In genomic region chr10:126375926-126376554, GRCh38 we compare ENCODE assay signal across 20 cellular contexts. TPM values are rescaled to one million over a fixed set of nuclear protein-coding genes. Genes with fewer than 3 reads are reported as not detected.
A peak's percentile ranks its signal among the peaks of the same experiment; 100 is the strongest.
DNase-seq lines count a peak whose midpoint lies in the region; ATAC-seq, FAIRE-seq and TF ChIP-seq lines count a peak whose summit lies in the region.
"Had no signal": no experiment of that assay in that cellular context is flagged by ENCODE, and none has a peak within 500 bp of the region (broad histone marks: within the 10 kb centered on the region; RNA-seq: fewer than 3 reads in every experiment).

No MANE protein-coding gene starts in this region.

- H3K4me2 ChIP-seq in mammary epithelial cell (ENCODE audit: insufficient read depth, low read depth, low read length) (no peak overlapping the region), PC-9 (0 out of 2 replicates have a peak overlapping the region, but pooled peaks have one; percentile 19)
- H3K4me2 ChIP-seq: SK-N-SH had no signal

- H3K27me3 Mint-ChIP-seq in MCF 10A (ENCODE audit: insufficient read depth, unreplicated experiment), result no peaks in the 10 kb centered on the region

- no peak overlapping the region for H3K27ac ChIP-seq in mammary epithelial cell (ENCODE audit: insufficient read depth, low read depth, low read length)
- H3K27ac ChIP-seq in PC-9, result peak overlapping the region; percentile 64
- H3K27ac ChIP-seq in transverse colon, result peak overlapping the region; percentile 31 to 55 (median 49)
- H3K27ac ChIP-seq: C4-2B had no signal

- POLR2A ChIA-PET in MCF 10A (lab: Yijun Ruan, JAX), result no interaction called here
- POLR2A ChIA-PET in PC-9 (lab: Charles Lee; ENCODE audit: unreplicated experiment), result no interaction called here

- intact Hi-C loops in MCF 10A (cut with micrococcal nuclease) (no loop called here), mammary epithelial cell (cut with micrococcal nuclease) (no loop called here), PC-9 (cut with micrococcal nuclease; ENCODE audit: unreplicated experiment) (loop anchor here (10.0 kb wide), 1 partner anchor 121 kb away; no protein-coding TSS in a partner anchor), transverse colon (cut with DNase I; ENCODE audit: low total_unique reads) (no loop called here)

- no peaks in the 10 kb centered on the region for H3K36me3 Mint-ChIP-seq in MCF 10A (ENCODE audit: insufficient read depth, unreplicated experiment)

- H3K4me1 Mint-ChIP-seq in MCF 10A (ENCODE audit: insufficient read depth, unreplicated experiment), result peaks cover 11% of the 10 kb centered on the region

- H3K27ac Mint-ChIP-seq in MCF 10A (ENCODE audit: low read depth, unreplicated experiment), result peak overlapping the region; percentile 49

- DNase-seq in MCF 10A (ENCODE audit: unreplicated experiment), result peak; percentile 45
- DNase-seq in mammary epithelial cell, result no peak
- DNase-seq in PC-9, result peak in 1 of 2 experiments; percentile 72
- no peak for DNase-seq in transverse colon
- no peak for DNase-seq in NOMO-1 (lab: John Stamatoyannopoulos, UW; ENCODE audit: unreplicated experiment in 2 of 2)
- DNase-seq in HAP-1 (ENCODE audit: low spot score in 2 of 2), result no peak
- DNase-seq: 8988T; DMS153; Kasumi-1; NCI-H146; NCI-H2227 treated with DMSO at 0.1 percent for 48 hours; NCI-H526; NK-92 treated with Interleukin-12 subunit alpha and Interleukin-12 subunit beta, amount 100 ng/mL, for 24 hours; Right ventricle myocardium superior; SK-N-SH had no signal

- ATAC-seq in HG03432 (IDR thresholded peaks at IDR 0.05; ENCODE audit: unreplicated experiment), result no peak

- CTCF ChIA-PET in MCF 10A (lab: Yijun Ruan, JAX), result interaction anchor here (0.6 kb wide), 1 partner anchor 393 kb away, joined by 3 read pairs; no protein-coding TSS in a partner anchor
- CTCF ChIA-PET in mammary epithelial cell (lab: Charles Lee; ENCODE audit: low non-redundant PET), result no interaction called here
- CTCF ChIA-PET in PC-9 (lab: Charles Lee), result no interaction called here

- TF ChIP-seq CTCF in MCF 10A (IDR thresholded peaks at IDR 0.05; ENCODE audit: unreplicated experiment) (no peak), mammary epithelial cell (conservative IDR thresholded peaks at IDR 0.05 in 1 of 2, IDR thresholded peaks at IDR 0.05 in 1 of 2; ENCODE audit: extremely low read depth in 1 of 2, insufficient read depth in 1 of 2, low read depth in 1 of 2, low read length in 2 of 2) (no peak), PC-9 (conservative IDR thresholded peaks at IDR 0.05) (no peak), transverse colon (IDR thresholded peaks at IDR 0.05) (no peak)

- H3K4me3 Mint-ChIP-seq in MCF 10A (ENCODE audit: unreplicated experiment), result no peak overlapping the region

- no TSS peak for BruUV-seq in MCF 10A (replicated peaks; lab: Mats Ljungman, UMichigan)
- BruUV-seq in mammary epithelial cell (replicated peaks; lab: Mats Ljungman, UMichigan), result no TSS peak
- BruUV-seq in PC-9 (replicated peaks; lab: Mats Ljungman, UMichigan), result no TSS peak

- TF ChIP-seq POLR2A in transverse colon (IDR thresholded peaks at IDR 0.05), result no peak

- no peaks in the 10 kb centered on the region for H3K9me3 ChIP-seq in mammary epithelial cell (replicated peaks; ENCODE audit: insufficient read depth, low read length)
- no peaks in the 10 kb centered on the region for H3K9me3 ChIP-seq in PC-9 (ENCODE audit: insufficient read depth, low read depth)
- no peaks in the 10 kb centered on the region for H3K9me3 ChIP-seq in transverse colon
- H3K9me3 ChIP-seq in HAP-1, result no peaks in the 10 kb centered on the region

- peak; percentile 69 for FAIRE-seq in colon (lab: Jason Lieb, UNC)
- FAIRE-seq: G401.6, GM12892 had no signal

- peaks cover 18% of the 10 kb centered on the region for H3F3A ChIP-seq in PC-9 (ENCODE audit: insufficient read depth, low read depth)

- H3K79me2 ChIP-seq in mammary epithelial cell (ENCODE audit: insufficient read depth, low read length) (no peaks in the 10 kb centered on the region), PC-9 (ENCODE audit: low read depth) (no peaks in the 10 kb centered on the region)

- H3K4me3 ChIP-seq in mammary epithelial cell (replicated peaks in 1 of 3; ENCODE audit: insufficient read depth in 1 of 3, low read depth in 2 of 3, low read length in 3 of 3) (no peak overlapping the region), PC-9 (no peak overlapping the region), transverse colon (no peak overlapping the region), HAP-1 (no peak overlapping the region)

- H3K4me1 ChIP-seq in mammary epithelial cell (ENCODE audit: insufficient read depth, low read length) (peaks cover 10% of the 10 kb centered on the region), PC-9 (replicated peaks; ENCODE audit: insufficient read depth) (peaks cover 20% of the 10 kb centered on the region), transverse colon (peaks cover 0 to 55% (median 23%) of the 10 kb centered on the region in 4 donors), HAP-1 (no peaks in the 10 kb centered on the region)

- H3K27me3 ChIP-seq in mammary epithelial cell (ENCODE audit: insufficient read depth, low read length), result no peaks in the 10 kb centered on the region
- no peaks in the 10 kb centered on the region for H3K27me3 ChIP-seq in PC-9 (ENCODE audit: insufficient read depth, low read depth)
- H3K27me3 ChIP-seq in transverse colon, result no peaks in the 10 kb centered on the region
- no peaks in the 10 kb centered on the region for H3K27me3 ChIP-seq in HAP-1 (ENCODE audit: low read depth)

- no peak overlapping the region for H2AFZ ChIP-seq in mammary epithelial cell (ENCODE audit: low read depth, low read length)
- H2AFZ ChIP-seq in PC-9, result no peak overlapping the region

- TF ChIP-seq EP300 in transverse colon (IDR thresholded peaks at IDR 0.05; ENCODE audit: low read depth), result no peak

- dilution Hi-C loops in mammary epithelial cell (cut with HindIII; ENCODE audit: low sequenced_read_pairs), result no loop called here

- no peak overlapping the region for H3K9ac ChIP-seq in mammary epithelial cell (ENCODE audit: insufficient read depth, low read length)
- H3K9ac ChIP-seq: SK-N-SH had no signal

- H3K9me3 Mint-ChIP-seq in MCF 10A (ENCODE audit: unreplicated experiment), result peaks cover 8% of the 10 kb centered on the region

- in situ Hi-C loops in mammary epithelial cell (cut with MboI; ENCODE audit: low sequenced_read_pairs in 2 of 2) (loop anchor here in 1 of 2 donors (25.0 kb wide), 1 partner anchor 389 kb away; no protein-coding TSS in a partner anchor), transverse colon (cut with MboI; ENCODE audit: low pct_ligation_motif_present in 1 of 4, low pct_unique_long_range_greater_than_20kb in 1 of 4, low sequenced_read_pairs in 3 of 4) (loop anchor here in 3 of 4 donors (25.0 kb wide), 1 partner anchor 389 kb away; no protein-coding TSS in a partner anchor), HAP-1 (cut with MboI; ENCODE audit: low sequenced_read_pairs) (no loop called here)

- no peaks in the 10 kb centered on the region for H3K36me3 ChIP-seq in mammary epithelial cell (ENCODE audit: insufficient read depth, low read length)
- H3K36me3 ChIP-seq in PC-9 (ENCODE audit: low read depth), result no peaks in the 10 kb centered on the region
- no peaks in the 10 kb centered on the region for H3K36me3 ChIP-seq in transverse colon
- H3K36me3 ChIP-seq in HAP-1 (replicated peaks), result no peaks in the 10 kb centered on the region

- H4K20me1 ChIP-seq in mammary epithelial cell (ENCODE audit: insufficient read depth, low read length) (no peaks in the 10 kb centered on the region), PC-9 (ENCODE audit: insufficient read depth) (no peaks in the 10 kb centered on the region)

- 100% methylated on average over 1 of the region's 1 CpG for WGBS in mammary epithelial cell (ENCODE audit: low coverage, missing lambda C conversion rate)
- whole genome bisulfite sequencing in transverse colon (ENCODE audit: low coverage in 1 of 2), 2 donors, result 38 to 76% methylated on average over 1 of the region's 1 CpG

- H3K9me2 ChIP-seq in PC-9 (ENCODE audit: insufficient read depth), result no peaks in the 10 kb centered on the region
- H3K9me2 ChIP-seq: SK-N-SH had no signal

RNA-seq across cellular contexts. Expression of gene ADAM12, which starts 12.2 kb away (rescaled TPM):
- total RNA-seq in MCF 10A (2022), result 2.2 and 3.1 TPM in 2 replicates
- total RNA-seq in mammary epithelial cell, result 1 to 10 TPM in 1 of 2 donors, under 1 TPM in 1; 0.26 to 8.2 TPM
- 0.59 TPM for polyA plus RNA-seq in mammary epithelial cell
- polyA minus RNA-seq in mammary epithelial cell, result 0.10 TPM
- 15.6 and 16.8 TPM in 2 replicates for total RNA-seq in PC-9 (2021)
- total RNA-seq in transverse colon, result 1 to 10 TPM in 2 of 4 donors, under 1 TPM in 1, not detected in 1; 0.14 to 2.2 (median 1.1) TPM
